Comparison of ENCODE assay signal across 14 cellular contexts in genomic region chr2:172246649-172247048, GRCh38.
DNase-seq lines count a peak whose midpoint lies in the region; ATAC-seq, FAIRE-seq and TF ChIP-seq lines count a peak whose summit lies in the region.
"Had no signal": no experiment of that assay in that cellular context is flagged by ENCODE, and none has a peak within 500 bp of the region (broad histone marks: within the 10 kb centered on the region; RNA-seq: fewer than 3 reads in every experiment).

No MANE protein-coding gene starts in this region.

- CTCF ChIA-PET in K562 (lab: Yijun Ruan, JAX; ENCODE audit: low intra/inter-chr PET ratio), result no interaction called here

- WGBS in K562 (ENCODE audit: insufficient coverage, low coverage, missing lambda C conversion rate), result 8% methylated on average over 4 of the region's 4 CpGs
- WGBS in smooth muscle cell (ENCODE audit: low lambda C conversion rate), result 81% methylated on average over 4 of the region's 4 CpGs
- 77 to 82% (median 80%) methylated on average over 4 of the region's 4 CpGs for WGBS in psoas muscle, 3 donors
- 66 to 88% (median 77%) methylated on average over 4 of the region's 4 CpGs for WGBS in spleen, 5 donors

- in situ Hi-C loops in K562 (cut with MboI), result no loop called here

- H3K4me2 ChIP-seq in K562 (ENCODE audit: insufficient read depth, low read length) (no peak overlapping the region), smooth muscle cell (no peak overlapping the region)

- H2AFZ ChIP-seq in K562 (ENCODE audit: low read depth, low read length) (peak overlapping the region; percentile 60; the same call in 1 of the 2 replicates), smooth muscle cell (ENCODE audit: low read depth) (no peak overlapping the region)

- TF ChIP-seq POLR2A in NB4 (IDR thresholded peaks at IDR 0.05; ENCODE audit: extremely low read depth, insufficient read length), result no peak
- no peak for TF ChIP-seq POLR2A in K562 (conservative IDR thresholded peaks at IDR 0.05)
- no peak for TF ChIP-seq POLR2A in spleen (IDR thresholded peaks at IDR 0.05)

- H3K27ac ChIP-seq in K562 (ENCODE audit: extremely low read depth, low read depth, low read length), result no peak overlapping the region
- peak overlapping the region; percentile 93 for H3K27ac ChIP-seq in smooth muscle cell (ENCODE audit: low read depth)
- H3K27ac ChIP-seq in psoas muscle, result no peak overlapping the region
- no peak overlapping the region for H3K27ac ChIP-seq in spleen
- H3K27ac ChIP-seq: lower lobe of right lung, transverse colon had no signal

- no TSS peak for BruUV-seq in K562 (replicated peaks; lab: Mats Ljungman, UMichigan)

- FAIRE-seq in K562 (lab: Jason Lieb, UNC), result no peak
- FAIRE-seq: colon, H1 had no signal

- TF ChIP-seq CTCF in NB4 (IDR thresholded peaks at IDR 0.05; ENCODE audit: low read depth, low read length), result no peak
- no peak for TF ChIP-seq CTCF in K562 (IDR thresholded peaks at IDR 0.05 in 2 of 3, conservative IDR thresholded peaks at IDR 0.05 in 1 of 3; ENCODE audit: insufficient read depth in 2 of 3, low read depth in 1 of 3, low read length in 3 of 3)
- no peak for TF ChIP-seq CTCF in smooth muscle cell (IDR thresholded peaks at IDR 0.05; ENCODE audit: borderline replicate concordance, insufficient read depth, poor library complexity, severe bottlenecking)
- no peak for TF ChIP-seq CTCF in psoas muscle (IDR thresholded peaks at IDR 0.05)
- no peak for TF ChIP-seq CTCF in spleen (IDR thresholded peaks at IDR 0.05 in 8 of 11, conservative IDR thresholded peaks at IDR 0.05 in 3 of 11)

- peak; percentile 39 for DNase-seq in NCI-H748 (lab: John Stamatoyannopoulos, UW; ENCODE audit: unreplicated experiment)
- DNase-seq in NCI-H748 treated with DMSO at 0.1 percent for 48 hours (lab: John Stamatoyannopoulos, UW), result no peak
- DNase-seq in NB4 (ENCODE audit: low read depth), result peak; percentile 70
- peak in 1 of 4 experiments; percentile 20 for DNase-seq in K562 (ENCODE audit: extremely low read depth in 1 of 4, low spot score in 3 of 4)
- DNase-seq in smooth muscle cell (lab: John Stamatoyannopoulos, UW; ENCODE audit: unreplicated experiment), result no peak
- no peak for DNase-seq in T-helper 1 cell
- no peak for DNase-seq in psoas muscle
- no peak for DNase-seq in spleen
- DNase-seq: activated B cell treated with CpG ODN at 0.5 μM for 24 hours, lower lobe of right lung, NCI-H1048, transverse colon had no signal

- H3K4me1 ChIP-seq in K562 (replicated peaks in 1 of 2; ENCODE audit: control insufficient read depth in 2 of 2, insufficient read depth in 2 of 2, low read length in 2 of 2) (no peaks in the 10 kb centered on the region; a peak in 2 of 5 replicates), smooth muscle cell (ENCODE audit: low read depth) (peaks cover 16% of the 10 kb centered on the region), psoas muscle (no peaks in the 10 kb centered on the region), spleen (peaks cover 0 to 6% (median 2%) of the 10 kb centered on the region in 6 donors)

- POLR2A ChIA-PET in K562 (lab: Yijun Ruan, JAX), result interaction anchor here (0.7 kb wide), 1 partner anchor 9 kb away, joined by 3 read pairs; no protein-coding TSS in a partner anchor

- intact Hi-C loops in K562 (cut with micrococcal nuclease), result no loop called here
- intact Hi-C loops in psoas muscle (cut with DNase I), result no loop called here
- intact Hi-C loops in spleen (cut with DNase I; ENCODE audit: low total_unique reads), result no loop called here

- no peak for TF ChIP-seq RAD21 in K562 (CRISPR knock-in tag; conservative IDR thresholded peaks at IDR 0.05 in 1 of 2, IDR thresholded peaks at IDR 0.05 in 1 of 2)

- H3K79me2 ChIP-seq in K562 (ENCODE audit: control insufficient read depth, insufficient read depth, low read length), result no peaks in the 10 kb centered on the region
- no peaks in the 10 kb centered on the region for H3K79me2 ChIP-seq in smooth muscle cell (ENCODE audit: low read depth)

- peak; percentile 91 for ATAC-seq in K562
- no peak for ATAC-seq in psoas muscle
- ATAC-seq: lower lobe of right lung had no signal

- no peak overlapping the region for H3K9ac ChIP-seq in K562 (ENCODE audit: insufficient read depth in 1 of 2, low read depth in 2 of 2, low read length in 2 of 2)
- H3K9ac ChIP-seq in smooth muscle cell (ENCODE audit: low read depth), result no peak overlapping the region

- no peaks in the 10 kb centered on the region for H3K9me1 ChIP-seq in K562 (ENCODE audit: control insufficient read depth, insufficient read depth, low read length)

- H3K4me3 ChIP-seq in NB4 (ENCODE audit: low read depth, low read length) (no peak overlapping the region), K562 (no peak overlapping the region), smooth muscle cell (no peak overlapping the region), psoas muscle (no peak overlapping the region), spleen (no peak overlapping the region)
- H3K4me3 ChIP-seq: lower lobe of right lung, transverse colon had no signal

- H4K20me1 ChIP-seq in K562 (replicated peaks; ENCODE audit: control insufficient read depth, insufficient read depth, low read length), result no peaks in the 10 kb centered on the region
- no peaks in the 10 kb centered on the region for H4K20me1 ChIP-seq in smooth muscle cell (ENCODE audit: low read depth)

- H3K36me3 ChIP-seq in K562 (ENCODE audit: control insufficient read depth, insufficient read depth, low read length) (no peaks in the 10 kb centered on the region), smooth muscle cell (ENCODE audit: low read depth) (no peaks in the 10 kb centered on the region), psoas muscle (ENCODE audit: insufficient read depth in 1 of 2, low read depth in 1 of 2) (no peaks in the 10 kb centered on the region), spleen (no peaks in the 10 kb centered on the region)
- H3K36me3 ChIP-seq: lower lobe of right lung, transverse colon had no signal

- peaks cover 3 to 4% of the 10 kb centered on the region in 2 experiments; a peak in 2 of 5 replicates for H3K27me3 ChIP-seq in K562 (ENCODE audit: control insufficient read depth in 2 of 2, insufficient read depth in 2 of 2, low read length in 2 of 2)
- no peaks in the 10 kb centered on the region for H3K27me3 ChIP-seq in smooth muscle cell (ENCODE audit: low read depth)
- no peaks in the 10 kb centered on the region for H3K27me3 ChIP-seq in psoas muscle (ENCODE audit: insufficient read depth in 3 of 3, low read length in 2 of 3)
- H3K27me3 ChIP-seq in spleen (replicated peaks in 1 of 7), result no peaks in the 10 kb centered on the region
- H3K27me3 ChIP-seq: transverse colon had no signal

- H3F3A ChIP-seq in smooth muscle cell (ENCODE audit: low read depth), result peaks cover 19% of the 10 kb centered on the region

- no peak for TF ChIP-seq EP300 in K562 (IDR thresholded peaks at IDR 0.05; ENCODE audit: low read length)

- H3K9me3 ChIP-seq in K562 (replicated peaks; ENCODE audit: control insufficient read depth, insufficient read depth, low read depth, low read length) (no peaks in the 10 kb centered on the region), smooth muscle cell (replicated peaks; ENCODE audit: low read depth) (no peaks in the 10 kb centered on the region), psoas muscle (no peaks in the 10 kb centered on the region), spleen (no peaks in the 10 kb centered on the region)
- H3K9me3 ChIP-seq: lower lobe of right lung, transverse colon had no signal

TF ChIP-seq in K562, 482 proteins besides CTCF, POLR2A, EP300 and RAD21 (continues in another document):
- TF ChIP-seq SLC30A9 (CRISPR knock-in tag; IDR thresholded peaks at IDR 0.05) (no peak), FOSL1 (tag; conservative IDR thresholded peaks at IDR 0.05) (peak; percentile 70), POLR3G (IDR thresholded peaks at IDR 0.05; ENCODE audit: extremely low read depth, insufficient read length, insufficient replicate concordance) (no peak), GABPA (tag; conservative IDR thresholded peaks at IDR 0.05; ENCODE audit: low read depth) (peak; percentile 61), CSDE1 (IDR thresholded peaks at IDR 0.05) (no peak), ZNF140 (CRISPR knock-in tag; IDR thresholded peaks at IDR 0.05) (no peak), SPI1 (IDR thresholded peaks at IDR 0.05; ENCODE audit: borderline replicate concordance, low read depth, low read length) (peak; percentile 26; the same call in 1 of the 2 replicates), NCOR1 (IDR thresholded peaks at IDR 0.05) (no peak), USF2 (CRISPR knock-in tag; IDR thresholded peaks at IDR 0.05) (peak; percentile 34; the same call in 1 of the 2 replicates), FOXP4 (CRISPR knock-in tag; IDR thresholded peaks at IDR 0.05; ENCODE audit: borderline replicate concordance) (no peak), RUNX1 (IDR thresholded peaks at IDR 0.05; ENCODE audit: low read depth) (no peak), TAF7 (tag; IDR thresholded peaks at IDR 0.05) (no peak), CC2D1A (IDR thresholded peaks at IDR 0.05) (no peak), ZNF766 (CRISPR knock-in tag; conservative IDR thresholded peaks at IDR 0.05) (peak; percentile 98), YY1 (IDR thresholded peaks at IDR 0.05; ENCODE audit: borderline replicate concordance in 1 of 3, control insufficient read depth in 1 of 3, extremely low read depth in 1 of 3, insufficient read depth in 3 of 3, insufficient read length in 1 of 3, insufficient replicate concordance in 2 of 3, low read depth in 1 of 3, low read length in 2 of 3) (no peak), ESRRB (CRISPR knock-in tag; IDR thresholded peaks at IDR 0.05; ENCODE audit: borderline replicate concordance) (no peak)

Comparison
In these comparisons a context has a peak if more than half of its experiments do, and no peak if none do; other contexts are left out.
1. DNase-seq: peak in NCI-H748 (single experiment) and NB4 (single experiment); none in NCI-H748 treated with DMSO at 0.1 percent for 48 hours (single experiment), smooth muscle cell (single experiment), T-helper 1 cell (0 of 5), psoas muscle (0 of 2) and spleen (single experiment).